In the genomic region with DNA sequence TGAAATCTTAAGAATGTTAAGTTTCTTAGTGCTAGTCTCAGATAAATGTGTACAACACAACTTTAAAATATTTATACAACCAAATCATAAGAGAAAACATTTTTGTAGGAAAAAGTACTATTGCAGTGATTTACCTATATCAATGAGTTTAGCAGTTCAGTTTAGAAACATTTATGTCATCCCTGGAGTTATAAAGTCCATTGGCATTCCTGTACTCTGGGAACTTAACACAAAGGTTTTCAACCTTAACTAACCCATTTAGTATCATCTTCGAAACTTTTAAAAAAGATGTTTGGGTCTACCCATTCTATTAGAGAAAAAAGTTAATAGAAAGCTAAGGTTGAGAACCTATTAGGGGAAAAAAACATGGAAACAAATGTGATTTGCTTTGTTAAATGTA, we compare ENCODE assay signal across 18 cellular contexts. TPM values are rescaled to one million over a fixed set of nuclear protein-coding genes. Genes with fewer than 3 reads are reported as not detected.
DNase-seq lines count a peak whose midpoint lies in the region; ATAC-seq, FAIRE-seq and TF ChIP-seq lines count a peak whose summit lies in the region.
"Had no signal": no experiment of that assay in that cellular context is flagged by ENCODE, and none has a peak within 500 bp of the region (broad histone marks: within the 10 kb centered on the region; RNA-seq: fewer than 3 reads in every experiment).

No MANE protein-coding gene starts in this region.

- H4K20me1 ChIP-seq in HepG2 (ENCODE audit: insufficient read depth, low read length): 0 out of 2 replicates have a peak, but pooled peaks cover 4% of the 10 kb centered on the region

- TF ChIP-seq RAD21 in liver (IDR thresholded peaks at IDR 0.05): no peak
- no peak for TF ChIP-seq RAD21 in HepG2 (CRISPR knock-in tag; IDR thresholded peaks at IDR 0.05)

- H3K4me3 ChIP-seq in liver (ENCODE audit: low read depth in 1 of 3, low read length in 3 of 3) (no peak overlapping the region), HepG2 (replicated peaks in 1 of 3; ENCODE audit: insufficient read depth in 1 of 3, low read depth in 2 of 3, low read length in 3 of 3) (no peak overlapping the region), heart right ventricle (no peak overlapping the region)
- H3K4me3 ChIP-seq: K562 had no signal

- H3K79me2 ChIP-seq in HepG2 (ENCODE audit: insufficient read depth, low read length): peaks cover 91% of the 10 kb centered on the region

- ATAC-seq in HepG2 (no peak), heart right ventricle (no peak)
- ATAC-seq: K562 had no signal

- CTCF ChIA-PET in HepG2 (lab: Yijun Ruan, JAX; ENCODE audit: low intra/inter-chr PET ratio, low total read pairs): no interaction called here

- intact Hi-C loops in HepG2 (cut with micrococcal nuclease; ENCODE audit: unreplicated experiment) (no loop called here), heart right ventricle (cut with DNase I) (no loop called here)

- DNase-seq in HepG2 (ENCODE audit: low spot score) (no peak), GM19239 (ENCODE audit: insufficient read length, low spot score) (no peak), heart right ventricle (no peak)
- DNase-seq in effector CD4-positive, alpha-beta T cell: no peak
- DNase-seq in stimulated activated CD8-positive, alpha-beta memory T cell treated with anti-CD3 and anti-CD28 coated beads, Interleukin-4, amount 100 ng/mL, for 48 hours: no peak
- DNase-seq: BE2C; C1 segment of cervical spinal cord; CD8-positive, alpha-beta memory T cell; COR-L47; H9; IMR-90 had no signal

- in situ Hi-C loops in HepG2 (cut with HindIII; ENCODE audit: extremely low pct_ligation_motif_present, low pct_unique_long_range_greater_than_20kb): no loop called here

- TF ChIP-seq EP300 in HepG2 (IDR thresholded peaks at IDR 0.05; ENCODE audit: low read depth in 2 of 2, low read length in 2 of 2) (no peak), HepG2 (CRISPR knock-in tag; IDR thresholded peaks at IDR 0.05; ENCODE audit: borderline replicate concordance) (no peak)

- BruUV-seq in HepG2 (replicated peaks; lab: Mats Ljungman, UMichigan): no TSS peak

- H3K4me2 ChIP-seq in HepG2 (ENCODE audit: low read depth, low read length): no peak overlapping the region

- no peaks in the 10 kb centered on the region for H3K27me3 ChIP-seq in liver (ENCODE audit: control insufficient read depth in 4 of 4, insufficient read depth in 4 of 4, low read length in 3 of 4)
- H3K27me3 ChIP-seq in HepG2 (ENCODE audit: control insufficient read depth in 1 of 2, insufficient read depth in 2 of 2, low read length in 2 of 2): no peaks in the 10 kb centered on the region
- H3K27me3 ChIP-seq in heart right ventricle: no peaks in the 10 kb centered on the region
- H3K27me3 ChIP-seq: BE2C had no signal

- H2AFZ ChIP-seq in HepG2 (ENCODE audit: low read length): no peak overlapping the region

- WGBS in liver: 78% methylated on average over 1 of the region's 1 CpG
- 92% methylated on average over 1 of the region's 1 CpG for WGBS in HepG2 (ENCODE audit: low lambda C conversion rate)
- 97 to 100% methylated on average over 1 of the region's 1 CpG for WGBS in heart right ventricle, 2 donors

- H3K9me3 ChIP-seq in liver (ENCODE audit: control insufficient read depth in 4 of 4, low read length in 3 of 4): no peaks in the 10 kb centered on the region
- no peaks in the 10 kb centered on the region for H3K9me3 ChIP-seq in HepG2 (ENCODE audit: low read length)
- no peaks in the 10 kb centered on the region for H3K9me3 ChIP-seq in heart right ventricle
- H3K9me3 ChIP-seq: BE2C had no signal

- POLR2A ChIA-PET in HepG2 (lab: Yijun Ruan, JAX): no interaction called here

- FAIRE-seq in HepG2 (lab: Jason Lieb, UNC) (no peak), GM19239 (lab: Jason Lieb, UNC) (peak; percentile 67), TTC549 (lab: Jason Lieb, UNC) (peak; percentile 22)
- FAIRE-seq: G401.6, H1 had no signal

- no peaks in the 10 kb centered on the region for H3K36me3 ChIP-seq in liver (ENCODE audit: control insufficient read depth in 4 of 4, insufficient read depth in 3 of 4, low read depth in 1 of 4, low read length in 3 of 4)
- no peaks in the 10 kb centered on the region; a peak in 1 of 5 replicates for H3K36me3 ChIP-seq in HepG2 (replicated peaks in 1 of 2; ENCODE audit: control insufficient read depth in 1 of 2, insufficient read depth in 2 of 2, low read length in 2 of 2)
- H3K36me3 ChIP-seq in heart right ventricle: no peaks in the 10 kb centered on the region
- H3K36me3 ChIP-seq: BE2C had no signal

- no peak for TF ChIP-seq POLR2A in HepG2 (IDR thresholded peaks at IDR 0.05; ENCODE audit: insufficient read depth in 1 of 2, low read depth in 2 of 2, low read length in 2 of 2)

- H3K9ac ChIP-seq in liver (ENCODE audit: low read depth in 1 of 2, low read length in 2 of 2): no peak overlapping the region
- H3K9ac ChIP-seq in HepG2 (ENCODE audit: insufficient read depth, low read depth, low read length): no peak overlapping the region

- H3K4me1 ChIP-seq in liver (ENCODE audit: control insufficient read depth in 4 of 4, insufficient read depth in 4 of 4, low read length in 3 of 4) (peaks cover 9 to 40% (median 28%) of the 10 kb centered on the region in 4 donors), HepG2 (ENCODE audit: insufficient read depth, low read length) (peaks cover 58% of the 10 kb centered on the region), heart right ventricle (peaks cover 0 to 52% (median 15%) of the 10 kb centered on the region in 9 donors)
- H3K4me1 ChIP-seq: BE2C had no signal

- no peak overlapping the region for H3K27ac ChIP-seq in liver (ENCODE audit: low read depth in 1 of 2, low read length in 2 of 2)
- no peak overlapping the region for H3K27ac ChIP-seq in HepG2 (ENCODE audit: extremely low read length, insufficient read depth, low read length)
- H3K27ac ChIP-seq in heart right ventricle: no peak overlapping the region
- H3K27ac ChIP-seq: 22Rv1, HL-60 had no signal

- TF ChIP-seq CTCF in liver (IDR thresholded peaks at IDR 0.05; ENCODE audit: low read depth, low read length, missing input control) (no peak), HepG2 (CRISPR knock-in tag; IDR thresholded peaks at IDR 0.05) (no peak), heart right ventricle (IDR thresholded peaks at IDR 0.05) (no peak)

TF ChIP-seq in liver, 16 proteins besides CTCF, POLR2A, EP300 and RAD21:
- no peak for TF ChIP-seq FOXA2 (IDR thresholded peaks at IDR 0.05)
- peak; percentile 52 to 59 for TF ChIP-seq HNF4A (conservative IDR thresholded peaks at IDR 0.05)
- TF ChIP-seq JUND (IDR thresholded peaks at IDR 0.05): no peak
- no peak for TF ChIP-seq TAF1 (conservative IDR thresholded peaks at IDR 0.05)
- TF ChIP-seq RXRA (IDR thresholded peaks at IDR 0.05): peak in 1 of 2 donors; percentile 20

TF ChIP-seq in HepG2, 621 proteins besides CTCF, POLR2A, EP300 and RAD21:
- TF ChIP-seq ZNF619 (CRISPR knock-in tag; IDR thresholded peaks at IDR 0.05) (no peak), PHF5A (CRISPR knock-in tag; IDR thresholded peaks at IDR 0.05; ENCODE audit: low read depth, unreplicated experiment) (no peak)
TF ChIP-seq in HepG2: peak in this region for 0.

RNA-seq across cellular contexts. Expression of a gene that starts 10.9 kb away (rescaled TPM):
- total RNA-seq in liver: 10 to 100 TPM; 26.4 to 27.9 TPM
- 10 to 100 TPM; 10.5 to 14.9 TPM for polyA plus RNA-seq in liver
- 36.8 and 45.9 TPM in 2 replicates for total RNA-seq in HepG2 (2016; rRNA removed; fragmentation: Illumina TruSeq; extraction: Trizol)
- 17.9 and 21.2 TPM in 2 replicates for total RNA-seq in HepG2 (2016; cell fraction: cytosol; rRNA removed; fragmentation: Illumina TruSeq; extraction: Trizol; ENCODE audit: low read depth)
- total RNA-seq in HepG2 (2016; cell fraction: insoluble cytoplasmic fraction; rRNA removed; fragmentation: Illumina TruSeq; extraction: Trizol): 36.6 and 50.6 TPM in 2 replicates
- 30.5 and 36.5 TPM in 2 replicates for total RNA-seq in HepG2 (2016; cell fraction: membrane; rRNA removed; fragmentation: Illumina TruSeq; extraction: Trizol)
- total RNA-seq in HepG2 (2016; cell fraction: nucleus; rRNA removed; fragmentation: Illumina TruSeq; extraction: Trizol): 27.4 and 31.1 TPM in 2 replicates
- polyA plus RNA-seq in HepG2 (2011; rRNA removed): 22.6 and 27.5 TPM in 2 replicates
- 12.5 and 16.4 TPM in 2 replicates for polyA plus RNA-seq in HepG2 (2011; cell fraction: cytosol; rRNA removed)
- polyA plus RNA-seq in HepG2 (2011; cell fraction: nucleus; rRNA removed): 8.6 and 11.4 TPM in 2 replicates
- 19.6 and 29.6 TPM in 2 replicates for polyA plus RNA-seq in HepG2 (2012)
- 3.8 and 5.1 TPM in 2 replicates for polyA plus RNA-seq in HepG2 (2016; cell fraction: cytosol; fragmentation: Illumina TruSeq; extraction: Trizol; ENCODE audit: low read depth)
- 41.1 and 41.2 TPM in 2 replicates for polyA plus RNA-seq in HepG2 (2016; cell fraction: insoluble cytoplasmic fraction; fragmentation: Illumina TruSeq; extraction: Trizol; ENCODE audit: low read depth)
- 11.6 and 13.1 TPM in 2 replicates for polyA plus RNA-seq in HepG2 (2016; cell fraction: membrane; fragmentation: Illumina TruSeq; extraction: Trizol; ENCODE audit: low read depth)
- 35.6 and 37.0 TPM in 2 replicates for polyA plus RNA-seq in HepG2 (2016; cell fraction: nucleus; fragmentation: Illumina TruSeq; extraction: Trizol; ENCODE audit: insufficient read depth, low read depth)
- 9.2 and 13.7 TPM in 2 replicates for polyA minus RNA-seq in HepG2 (2011; rRNA and poly(A)+ RNA removed; ENCODE audit: low replicate concordance)
- polyA minus RNA-seq in HepG2 (2011; cell fraction: cytosol; rRNA and poly(A)+ RNA removed): 16.5 and 19.2 TPM in 2 replicates
- polyA minus RNA-seq in HepG2 (2011; cell fraction: nucleus; rRNA and poly(A)+ RNA removed): 36.2 and 39.9 TPM in 2 replicates
- total RNA-seq in heart right ventricle: 10 to 100 TPM in 8 of 10 donors, 1 to 10 TPM in 2; 9.8 to 12.8 (median 11.0) TPM
- 10 to 100 TPM in 1 of 2 donors, 1 to 10 TPM in 1; 7.9 to 22.3 TPM for polyA plus RNA-seq in heart right ventricle
